In genomic region chr4:184983660-184984356, GRCh38 we compare ENCODE assay signal across 8 cellular contexts. TPM values are rescaled to one million over a fixed set of nuclear protein-coding genes. Genes with fewer than 3 reads are reported as not detected.
DNase-seq lines count a peak whose midpoint lies in the region; ATAC-seq and TF ChIP-seq lines count a peak whose summit lies in the region.

No MANE protein-coding gene starts in this region.

- no peaks in the 10 kb centered on the region for H3K36me3 Mint-ChIP-seq in CD8-positive, alpha-beta memory T cell

- no peaks in the 10 kb centered on the region for H3K36me3 ChIP-seq in CD8-positive, alpha-beta memory T cell (ENCODE audit: insufficient read depth, low read length)
- H3K36me3 ChIP-seq in OCI-LY1 (ENCODE audit: insufficient read depth, low read length), result no peaks in the 10 kb centered on the region

- no peaks in the 10 kb centered on the region for H3F3A ChIP-seq in OCI-LY1 (ENCODE audit: insufficient read depth, low read length)

- no peak overlapping the region for H3K27ac ChIP-seq in CD8-positive, alpha-beta memory T cell (ENCODE audit: low read depth, low read length)
- H3K27ac ChIP-seq in OCI-LY1 (ENCODE audit: low read depth, low read length, poor library complexity, severe bottlenecking), result no peak overlapping the region

- peak; percentile 26 to 64 (median 41) for DNase-seq in CD8-positive, alpha-beta memory T cell
- DNase-seq in HPDE6-E6E7 (ENCODE audit: extremely low spot score), result peak; percentile 48
- peak; percentile 40 for DNase-seq in activated T-helper 9 cell treated with anti-CD3 and anti-CD28 coated beads, Interleukin-2, amount 50 U/mL, for 16 hours (ENCODE audit: low read depth)
- peak; percentile 54 to 91 (median 79) for DNase-seq in head of caudate nucleus
- DNase-seq in retinal pigment epithelial cell (ENCODE audit: low read depth), result no peak
- no peak for DNase-seq in NCI-H446 treated with DMSO at 0.1 percent for 48 hours (lab: John Stamatoyannopoulos, UW)

- H3K4me2 ChIP-seq in OCI-LY1 (ENCODE audit: low read length), result peak overlapping the region; percentile 37; the same call in 1 of the 2 replicates

- TF ChIP-seq CTCF in OCI-LY1 (IDR thresholded peaks at IDR 0.05; ENCODE audit: low read length), result peak; percentile 33; the same call in 1 of the 2 replicates
- TF ChIP-seq CTCF in retinal pigment epithelial cell (conservative IDR thresholded peaks at IDR 0.05; ENCODE audit: low read depth, low read length), result peak; percentile 41

- no peaks in the 10 kb centered on the region for H3K9me3 Mint-ChIP-seq in CD8-positive, alpha-beta memory T cell

- CTCF ChIA-PET in CD8-positive, alpha-beta memory T cell (lab: Charles Lee), result interaction anchor here (1.1 to 1.3 kb wide), 4 partner anchors 8 to 21 kb away, joined by 3 to 4 read pairs (median 4); no protein-coding TSS in a partner anchor

- H3K4me1 ChIP-seq in CD8-positive, alpha-beta memory T cell (ENCODE audit: insufficient read depth, low read length), result peaks cover 20% of the 10 kb centered on the region
- H3K4me1 ChIP-seq in OCI-LY1 (ENCODE audit: insufficient read depth, low read length, severe bottlenecking), result peaks cover 5% of the 10 kb centered on the region

- POLR2A ChIA-PET in CD8-positive, alpha-beta memory T cell (lab: Charles Lee), result no interaction called here

- no peaks in the 10 kb centered on the region for H3K27me3 ChIP-seq in CD8-positive, alpha-beta memory T cell (ENCODE audit: insufficient read depth, low read length, poor library complexity, severe bottlenecking)
- no peaks in the 10 kb centered on the region for H3K27me3 ChIP-seq in OCI-LY1 (ENCODE audit: insufficient read depth, low read length)

- H3K4me3 ChIP-seq in CD8-positive, alpha-beta memory T cell (ENCODE audit: low read length), result peak overlapping the region; percentile 29
- H3K4me3 ChIP-seq in OCI-LY1 (ENCODE audit: low read depth, low read length, poor library complexity, severe bottlenecking) (no peak overlapping the region), retinal pigment epithelial cell (ENCODE audit: low read length) (no peak overlapping the region)

- no peak overlapping the region for H3K9ac ChIP-seq in OCI-LY1 (ENCODE audit: low read length)

- H2AFZ ChIP-seq in OCI-LY1 (ENCODE audit: low read length), result no peak overlapping the region

- ATAC-seq in GM19455 (IDR thresholded peaks at IDR 0.05; ENCODE audit: unreplicated experiment), result peak; percentile 74

- no peaks in the 10 kb centered on the region for H3K4me1 Mint-ChIP-seq in CD8-positive, alpha-beta memory T cell

- no peaks in the 10 kb centered on the region for H3K79me2 ChIP-seq in OCI-LY1 (ENCODE audit: insufficient read depth, low read length)

- no peak overlapping the region for H3K27ac Mint-ChIP-seq in CD8-positive, alpha-beta memory T cell

- no peak overlapping the region for H3K4me3 Mint-ChIP-seq in CD8-positive, alpha-beta memory T cell

- peaks cover 1 to 12% of the 10 kb centered on the region in 2 donors for H3K27me3 Mint-ChIP-seq in CD8-positive, alpha-beta memory T cell

- no peaks in the 10 kb centered on the region for H3K9me2 ChIP-seq in OCI-LY1 (ENCODE audit: low read depth, low read length)

- H3K9me3 ChIP-seq in CD8-positive, alpha-beta memory T cell (ENCODE audit: low read length), result no peaks in the 10 kb centered on the region
- H3K9me3 ChIP-seq in OCI-LY1 (ENCODE audit: low read length), result no peaks in the 10 kb centered on the region

- intact Hi-C loops in head of caudate nucleus (cut with DNase I), result no loop called here

- no peaks in the 10 kb centered on the region for H4K20me1 ChIP-seq in OCI-LY1 (ENCODE audit: insufficient read depth, low read length)

RNA-seq across cellular contexts. Expression of gene HELT, which starts 34.5 kb away (rescaled TPM):
- not detected for total RNA-seq in CD8-positive, alpha-beta memory T cell
- not detected for polyA plus RNA-seq in CD8-positive, alpha-beta memory T cell

Comparison
In these comparisons a context has a peak if more than half of its experiments do, and no peak if none do; other contexts are left out.
1. DNase-seq: peak in CD8-positive, alpha-beta memory T cell (5 of 5), HPDE6-E6E7 (single experiment), activated T-helper 9 cell treated with anti-CD3 and anti-CD28 coated beads, Interleukin-2, amount 50 U/mL, for 16 hours (single experiment) and head of caudate nucleus (42 of 42); none in retinal pigment epithelial cell (single experiment) and NCI-H446 treated with DMSO at 0.1 percent for 48 hours (single experiment).